Comparison of ENCODE assay signal across 1 cellular context in genomic region chr16:48246066-48246465, GRCh38.
TF ChIP-seq lines count a peak whose summit lies in the region.

No MANE protein-coding gene starts in this region.

TF ChIP-seq in IMR-90, 13 proteins besides CTCF, POLR2A, EP300 and RAD21 (continued from another document):
- TF ChIP-seq, protein P1, sequence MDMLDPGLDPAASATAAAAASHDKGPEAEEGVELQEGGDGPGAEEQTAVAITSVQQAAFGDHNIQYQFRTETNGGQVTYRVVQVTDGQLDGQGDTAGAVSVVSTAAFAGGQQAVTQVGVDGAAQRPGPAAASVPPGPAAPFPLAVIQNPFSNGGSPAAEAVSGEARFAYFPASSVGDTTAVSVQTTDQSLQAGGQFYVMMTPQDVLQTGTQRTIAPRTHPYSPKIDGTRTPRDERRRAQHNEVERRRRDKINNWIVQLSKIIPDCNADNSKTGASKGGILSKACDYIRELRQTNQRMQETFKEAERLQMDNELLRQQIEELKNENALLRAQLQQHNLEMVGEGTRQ (IDR thresholded peaks at IDR 0.05; ENCODE audit: low read depth, low read length), result no peak
TF ChIP-seq in IMR-90: peak in this region for 0.
